21 cellular contexts compared by ENCODE assay signal in genomic region chr1:246270236-246270635, GRCh38.
DNase-seq lines count a peak whose midpoint lies in the region; ATAC-seq and TF ChIP-seq lines count a peak whose summit lies in the region.
"Had no signal": no experiment of that assay in that cellular context is flagged by ENCODE, and none has a peak within 500 bp of the region (broad histone marks: within the 10 kb centered on the region; RNA-seq: fewer than 3 reads in every experiment).

No MANE protein-coding gene starts in this region.

- H3K9me3 ChIP-seq in colonic mucosa: no peaks in the 10 kb centered on the region
- H3K9me3 ChIP-seq: transverse colon had no signal

- no peak for DNase-seq in stimulated activated naive B cell treated with anti-CD40 and anti-IgM and Interleukin-4, amounts not matched to agents 10 μg/mL and 1 μg/mL and 100 μg/mL, for 72 hours
- DNase-seq in activated CD4-positive, alpha-beta T cell treated with anti-CD3 and anti-CD28 coated beads, Interleukin-2, amount 10 ng/mL, durations not matched to agents 7 days and 5 days: no peak
- DNase-seq in activated T-cell treated with anti-CD3 and anti-CD28 coated beads, Interleukin-2, amount 50 U/mL, for 72 hours: no peak
- no peak for DNase-seq in colonic mucosa
- DNase-seq: activated naive CD8-positive, alpha-beta T cell treated with anti-CD3 and anti-CD28 coated beads, Interleukin-2, amount 50 U/mL, for 24 hours; brain microvascular endothelial cell; GM23248; head of caudate nucleus; midbrain; MM.1S; NCI-H187; NCI-H446; RPMI8226; stimulated activated CD4-positive, alpha-beta T cell treated with anti-CD3 and anti-CD28 coated beads, Interleukin-2, amount 100 ng/mL, for 48 hours; stimulated activated naive CD8-positive, alpha-beta T cell treated with anti-CD3 and anti-CD28 coated beads, Interleukin-15, amount 100 ng/mL, for 72 hours; transverse colon had no signal

- no peaks in the 10 kb centered on the region for H3K27me3 Mint-ChIP-seq in stimulated activated naive B cell treated with anti-CD40 and anti-IgM and Interleukin-4, amounts not matched to agents 10 μg/mL and 1 μg/mL and 100 μg/mL, for 72 hours
- H3K27me3 Mint-ChIP-seq in activated CD4-positive, alpha-beta T cell treated with anti-CD3 and anti-CD28 coated beads, Interleukin-2, amount 10 ng/mL, durations not matched to agents 7 days and 5 days: no peaks in the 10 kb centered on the region
- no peaks in the 10 kb centered on the region for H3K27me3 Mint-ChIP-seq in activated T-cell treated with anti-CD3 and anti-CD28 coated beads, Interleukin-2, amount 50 U/mL, for 72 hours (ENCODE audit: low read depth)
- H3K27me3 Mint-ChIP-seq: activated naive CD8-positive, alpha-beta T cell treated with anti-CD3 and anti-CD28 coated beads, Interleukin-2, amount 50 U/mL, for 24 hours; stimulated activated naive CD8-positive, alpha-beta T cell treated with anti-CD3 and anti-CD28 coated beads, Interleukin-15, amount 100 ng/mL, for 72 hours had no signal

- no peak overlapping the region for H3K27ac ChIP-seq in colonic mucosa
- H3K27ac ChIP-seq: brain microvascular endothelial cell, coronary artery, GM23248, transverse colon had no signal

- H3K9me3 Mint-ChIP-seq in stimulated activated naive B cell treated with anti-CD40 and anti-IgM and Interleukin-4, amounts not matched to agents 10 μg/mL and 1 μg/mL and 100 μg/mL, for 72 hours: peaks cover 0 to 1% of the 10 kb centered on the region in 2 donors
- H3K9me3 Mint-ChIP-seq in activated CD4-positive, alpha-beta T cell treated with anti-CD3 and anti-CD28 coated beads, Interleukin-2, amount 10 ng/mL, durations not matched to agents 7 days and 5 days: peaks cover 4% of the 10 kb centered on the region
- peaks cover 0 to 1% of the 10 kb centered on the region in 2 donors for H3K9me3 Mint-ChIP-seq in activated T-cell treated with anti-CD3 and anti-CD28 coated beads, Interleukin-2, amount 50 U/mL, for 72 hours

- peaks cover 10 to 11% of the 10 kb centered on the region in 2 donors for H3K36me3 Mint-ChIP-seq in stimulated activated naive B cell treated with anti-CD40 and anti-IgM and Interleukin-4, amounts not matched to agents 10 μg/mL and 1 μg/mL and 100 μg/mL, for 72 hours
- no peaks in the 10 kb centered on the region for H3K36me3 Mint-ChIP-seq in activated CD4-positive, alpha-beta T cell treated with anti-CD3 and anti-CD28 coated beads, Interleukin-2, amount 10 ng/mL, durations not matched to agents 7 days and 5 days (ENCODE audit: low read depth)
- H3K36me3 Mint-ChIP-seq in activated T-cell treated with anti-CD3 and anti-CD28 coated beads, Interleukin-2, amount 50 U/mL, for 72 hours (ENCODE audit: insufficient read depth in 2 of 2): peaks cover 0 to 3% of the 10 kb centered on the region in 2 donors

- peak; percentile 85 for ATAC-seq in GM19395 (IDR thresholded peaks at IDR 0.05; ENCODE audit: unreplicated experiment)
- peak; percentile 84 for ATAC-seq in HG02678 (IDR thresholded peaks at IDR 0.05; ENCODE audit: unreplicated experiment)
- ATAC-seq in HG03342 (IDR thresholded peaks at IDR 0.05; ENCODE audit: unreplicated experiment): peak; percentile 91
- peak; percentile 44 to 62 for ATAC-seq in stimulated activated naive B cell treated with anti-CD40 and anti-IgM and Interleukin-4, amounts not matched to agents 10 μg/mL and 1 μg/mL and 100 μg/mL, for 72 hours (replicated peaks)
- ATAC-seq in activated T-cell treated with anti-CD3 and anti-CD28 coated beads, Interleukin-2, amount 50 U/mL, for 72 hours (replicated peaks in 1 of 2): no peak
- ATAC-seq: activated naive CD8-positive, alpha-beta T cell treated with anti-CD3 and anti-CD28 coated beads, Interleukin-2, amount 50 U/mL, for 24 hours; left lobe of liver; stimulated activated naive CD8-positive, alpha-beta T cell treated with anti-CD3 and anti-CD28 coated beads, Interleukin-15, amount 100 ng/mL, for 72 hours had no signal

- no peak overlapping the region for H3K4me3 Mint-ChIP-seq in stimulated activated naive B cell treated with anti-CD40 and anti-IgM and Interleukin-4, amounts not matched to agents 10 μg/mL and 1 μg/mL and 100 μg/mL, for 72 hours
- H3K4me3 Mint-ChIP-seq in activated CD4-positive, alpha-beta T cell treated with anti-CD3 and anti-CD28 coated beads, Interleukin-2, amount 10 ng/mL, durations not matched to agents 7 days and 5 days: no peak overlapping the region
- H3K4me3 Mint-ChIP-seq in activated T-cell treated with anti-CD3 and anti-CD28 coated beads, Interleukin-2, amount 50 U/mL, for 72 hours: no peak overlapping the region
- H3K4me3 Mint-ChIP-seq: activated naive CD8-positive, alpha-beta T cell treated with anti-CD3 and anti-CD28 coated beads, Interleukin-2, amount 50 U/mL, for 24 hours; stimulated activated naive CD8-positive, alpha-beta T cell treated with anti-CD3 and anti-CD28 coated beads, Interleukin-15, amount 100 ng/mL, for 72 hours had no signal

- no peak overlapping the region for H3K27ac Mint-ChIP-seq in stimulated activated naive B cell treated with anti-CD40 and anti-IgM and Interleukin-4, amounts not matched to agents 10 μg/mL and 1 μg/mL and 100 μg/mL, for 72 hours
- H3K27ac Mint-ChIP-seq in activated CD4-positive, alpha-beta T cell treated with anti-CD3 and anti-CD28 coated beads, Interleukin-2, amount 10 ng/mL, durations not matched to agents 7 days and 5 days: no peak overlapping the region
- no peak overlapping the region for H3K27ac Mint-ChIP-seq in activated T-cell treated with anti-CD3 and anti-CD28 coated beads, Interleukin-2, amount 50 U/mL, for 72 hours
- H3K27ac Mint-ChIP-seq: activated naive CD8-positive, alpha-beta T cell treated with anti-CD3 and anti-CD28 coated beads, Interleukin-2, amount 50 U/mL, for 24 hours; stimulated activated naive CD8-positive, alpha-beta T cell treated with anti-CD3 and anti-CD28 coated beads, Interleukin-15, amount 100 ng/mL, for 72 hours had no signal

- no peak overlapping the region for H3K4me3 ChIP-seq in colonic mucosa
- H3K4me3 ChIP-seq: coronary artery, GM23248, transverse colon had no signal

- H3K4me1 ChIP-seq in colonic mucosa: no peaks in the 10 kb centered on the region
- H3K4me1 ChIP-seq: transverse colon had no signal

- H3K36me3 ChIP-seq in colonic mucosa: no peaks in the 10 kb centered on the region
- H3K36me3 ChIP-seq: brain microvascular endothelial cell, transverse colon had no signal

- intact Hi-C loops in colonic mucosa (cut with DNase I): no loop called here

- H3K27me3 ChIP-seq in colonic mucosa: no peaks in the 10 kb centered on the region
- H3K27me3 ChIP-seq: brain microvascular endothelial cell, transverse colon had no signal

- CTCF ChIA-PET in activated CD4-positive, alpha-beta T cell treated with anti-CD3 and anti-CD28 coated beads, Interleukin-2, amount 10 ng/mL, durations not matched to agents 7 days and 5 days (lab: Charles Lee): no interaction called here

- H3K4me1 Mint-ChIP-seq in stimulated activated naive B cell treated with anti-CD40 and anti-IgM and Interleukin-4, amounts not matched to agents 10 μg/mL and 1 μg/mL and 100 μg/mL, for 72 hours: peaks cover 2 to 5% of the 10 kb centered on the region in 2 donors
- no peaks in the 10 kb centered on the region for H3K4me1 Mint-ChIP-seq in activated CD4-positive, alpha-beta T cell treated with anti-CD3 and anti-CD28 coated beads, Interleukin-2, amount 10 ng/mL, durations not matched to agents 7 days and 5 days
- no peaks in the 10 kb centered on the region for H3K4me1 Mint-ChIP-seq in activated T-cell treated with anti-CD3 and anti-CD28 coated beads, Interleukin-2, amount 50 U/mL, for 72 hours (ENCODE audit: low read depth)
- H3K4me1 Mint-ChIP-seq: activated naive CD8-positive, alpha-beta T cell treated with anti-CD3 and anti-CD28 coated beads, Interleukin-2, amount 50 U/mL, for 24 hours; stimulated activated naive CD8-positive, alpha-beta T cell treated with anti-CD3 and anti-CD28 coated beads, Interleukin-15, amount 100 ng/mL, for 72 hours had no signal

- POLR2A ChIA-PET in activated CD4-positive, alpha-beta T cell treated with anti-CD3 and anti-CD28 coated beads, Interleukin-2, amount 10 ng/mL, durations not matched to agents 7 days and 5 days (lab: Charles Lee): no interaction called here

- no peak for TF ChIP-seq CTCF in colonic mucosa (IDR thresholded peaks at IDR 0.05)

- H3K9ac ChIP-seq in colonic mucosa (ENCODE audit: low read depth in 2 of 2, low read length in 2 of 2): no peak overlapping the region
- H3K9ac ChIP-seq: GM23248 had no signal

Comparison
In these comparisons a context has a peak if more than half of its experiments do, and no peak if none do; other contexts are left out.
1. ATAC-seq: peak in GM19395 (single experiment), HG02678 (single experiment), HG03342 (single experiment) and stimulated activated naive B cell treated with anti-CD40 and anti-IgM and Interleukin-4, amounts not matched to agents 10 μg/mL and 1 μg/mL and 100 μg/mL, for 72 hours (2 of 2); none in activated T-cell treated with anti-CD3 and anti-CD28 coated beads, Interleukin-2, amount 50 U/mL, for 72 hours (0 of 2).